In genomic region chr11:119084663-119085522, GRCh38 we compare ENCODE assay signal across 8 cellular contexts. TPM values are rescaled to one million over a fixed set of nuclear protein-coding genes. Genes with fewer than 3 reads are reported as not detected.
DNase-seq lines count a peak whose midpoint lies in the region; ATAC-seq and TF ChIP-seq lines count a peak whose summit lies in the region.

HMBS (plus strand) TSS chr11:119084881; CDS start chr11:119085034, 153 bp downstream.

- H3K4me2 ChIP-seq in PC-3 (ENCODE audit: low read length): peak within 1 kb of the TSS; percentile 91

- peaks cover 23% of the 10 kb centered on the region for H3K36me3 ChIP-seq in PC-3 (ENCODE audit: low read depth, low read length)

- no peaks in the 10 kb centered on the region for H3K27me3 ChIP-seq in PC-3 (ENCODE audit: low read length)

- TF ChIP-seq CTCF in PC-3 (conservative IDR thresholded peaks at IDR 0.05; ENCODE audit: low read depth, low read length): no peak
- TF ChIP-seq CTCF in epithelial cell of proximal tubule (conservative IDR thresholded peaks at IDR 0.05; ENCODE audit: low read depth, low read length): no peak

- H3K79me2 ChIP-seq in PC-3 (ENCODE audit: low read length): peaks cover 25% of the 10 kb centered on the region

- CTCF ChIA-PET in PC-3 (lab: Charles Lee): interaction anchor here (0.6 kb wide), 2 partner anchors 10 to 36 kb away, joined by 3 to 6 read pairs; partner anchors contain the start of gene HINFP

- H3K4me3 ChIP-seq in PC-3 (ENCODE audit: low read length) (peak within 1 kb of the TSS; percentile 80), epithelial cell of proximal tubule (ENCODE audit: low read depth, low read length) (peak within 1 kb of the TSS; percentile 90)

- POLR2A ChIA-PET in PC-3 (lab: Charles Lee; ENCODE audit: unreplicated experiment): interaction anchor here (0.6 to 1.9 kb wide), 9 partner anchors 11 to 222 kb away, joined by 3 to 34 read pairs (median 3); partner anchors contain the start of genes DPAGT1 and VPS11

- peak within 1 kb of the TSS; percentile 80 for H3K27ac ChIP-seq in PC-3 (ENCODE audit: low read length)

- TF ChIP-seq RAD21 in Ishikawa (IDR thresholded peaks at IDR 0.05; ENCODE audit: low read depth): no peak

- H3K9me2 ChIP-seq in PC-3 (replicated peaks; ENCODE audit: low read length): no peaks in the 10 kb centered on the region

- TF ChIP-seq EP300 in Ishikawa (IDR thresholded peaks at IDR 0.05; ENCODE audit: borderline replicate concordance): no peak

- H3F3A ChIP-seq in PC-3 (ENCODE audit: low read length, unreplicated experiment): no peaks in the 10 kb centered on the region

- intact Hi-C loops in PC-3 (cut with micrococcal nuclease): loop anchor here (2.0 kb wide), 1 partner anchor 16 kb away; the partner anchor contains the start of gene DPAGT1

- peak within 1 kb of the TSS; percentile 68 for H2AFZ ChIP-seq in PC-3 (ENCODE audit: low read length)

- peak; percentile 80 for DNase-seq in DMS114 treated with DMSO at 0.1 percent for 48 hours (lab: John Stamatoyannopoulos, UW; ENCODE audit: unreplicated experiment)
- DNase-seq in PC-3: peak; percentile 98
- peak; percentile 92 for DNase-seq in activated T-cell treated with anti-CD3 and anti-CD28 coated beads for 48 hours (ENCODE audit: low read depth)
- no peak for DNase-seq in epithelial cell of proximal tubule (ENCODE audit: low read depth)
- peak; percentile 92 for DNase-seq in mucosa of gallbladder (ENCODE audit: low spot score)
- peak; percentile 82 to 85 for DNase-seq in stimulated activated CD8-positive, alpha-beta memory T cell treated with anti-CD3 and anti-CD28 coated beads, Interleukin-4, amount 100 ng/mL, for 4 hours (ENCODE audit: low read depth in 2 of 2, low spot score in 1 of 2)

- ATAC-seq in GM21576 (IDR thresholded peaks at IDR 0.05; ENCODE audit: unreplicated experiment) (peak; percentile 89), PC-3 (peak; percentile 91)

- TSS peak; percentile 93 for BruUV-seq in PC-3 (replicated peaks; lab: Mats Ljungman, UMichigan)

- H3K9ac ChIP-seq in PC-3 (ENCODE audit: low read length): peak within 1 kb of the TSS; percentile 86

- H3K9me3 ChIP-seq in PC-3 (ENCODE audit: low read length): no peaks in the 10 kb centered on the region

- no peaks in the 10 kb centered on the region for H4K20me1 ChIP-seq in PC-3 (ENCODE audit: low read length)

- peaks cover 23% of the 10 kb centered on the region for H3K4me1 ChIP-seq in PC-3 (ENCODE audit: insufficient read depth, low read length)

TF ChIP-seq in Ishikawa, 13 proteins besides CTCF, POLR2A, EP300 and RAD21:
- TF ChIP-seq ZBTB7A (IDR thresholded peaks at IDR 0.05; ENCODE audit: low read depth) (no peak), EGR1 (IDR thresholded peaks at IDR 0.05) (no peak), TEAD4 (IDR thresholded peaks at IDR 0.05) (0 out of 2 replicates have a peak, but pooled peaks have one; percentile 36), USF1 (IDR thresholded peaks at IDR 0.05) (peak; percentile 70), NFIC (IDR thresholded peaks at IDR 0.05) (no peak), YY1 (IDR thresholded peaks at IDR 0.05; ENCODE audit: low read depth) (no peak; the same call in 1 of the 2 replicates), CREB1 (IDR thresholded peaks at IDR 0.05; ENCODE audit: low read depth) (peak; percentile 82), TAF1 (IDR thresholded peaks at IDR 0.05; ENCODE audit: low read depth) (peak; percentile 74), TCF12 (IDR thresholded peaks at IDR 0.05; ENCODE audit: low read depth) (peak; percentile 64; the same call in 1 of the 2 replicates), CEBPB (IDR thresholded peaks at IDR 0.05) (peak; percentile 90), FOXM1 (IDR thresholded peaks at IDR 0.05; ENCODE audit: borderline replicate concordance, low read depth) (no peak), REST (IDR thresholded peaks at IDR 0.05; ENCODE audit: low read depth) (no peak)
- TF ChIP-seq, protein P1, sequence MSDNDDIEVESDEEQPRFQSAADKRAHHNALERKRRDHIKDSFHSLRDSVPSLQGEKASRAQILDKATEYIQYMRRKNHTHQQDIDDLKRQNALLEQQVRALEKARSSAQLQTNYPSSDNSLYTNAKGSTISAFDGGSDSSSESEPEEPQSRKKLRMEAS (IDR thresholded peaks at IDR 0.05): peak; percentile 92

RNA-seq across cellular contexts. Expression of gene HMBS, which starts in this region (rescaled TPM):
- total RNA-seq in PC-3 (2014; rRNA removed) (9.3 and 22.5 TPM in 2 replicates), epithelial cell of proximal tubule (17.0 and 37.1 TPM in 2 replicates), mucosa of gallbladder (12.3 TPM)
